ENCODE assay signal across 13 cellular contexts in genomic region chr4:77432702-77433101, GRCh38.
DNase-seq lines count a peak whose midpoint lies in the region; ATAC-seq, FAIRE-seq and TF ChIP-seq lines count a peak whose summit lies in the region.
"Had no signal": no experiment of that assay in that cellular context is flagged by ENCODE, and none has a peak within 500 bp of the region (broad histone marks: within the 10 kb centered on the region; RNA-seq: fewer than 3 reads in every experiment).

No MANE protein-coding gene starts in this region.

- H2BK15ac ChIP-seq in H1 (ENCODE audit: low read length), result no peak overlapping the region

- no peak overlapping the region for H3K23ac ChIP-seq in H1 (ENCODE audit: insufficient read length)

- H3K36me3 ChIP-seq in H1 (ENCODE audit: control insufficient read depth in 2 of 4, insufficient read depth in 4 of 4, low read length in 3 of 4) (no peaks in the 10 kb centered on the region), testis (ENCODE audit: low read depth, missing control alignments) (no peaks in the 10 kb centered on the region), thyroid gland (no peaks in the 10 kb centered on the region)
- H3K36me3 ChIP-seq: SJSA1, upper lobe of left lung had no signal

- H2AFZ ChIP-seq in H1 (ENCODE audit: low read length), result no peak overlapping the region

- H3K4me2 ChIP-seq in H1 (ENCODE audit: insufficient read depth in 1 of 2, low read depth in 2 of 2, low read length in 2 of 2), result no peak overlapping the region

- WGBS in H1 (ENCODE audit: extremely low coverage in 1 of 2, insufficient coverage in 1 of 2, insufficient read length in 1 of 2, insufficient replicate concordance in 2 of 2, low coverage in 1 of 2, low lambda C conversion rate in 2 of 2, missing lambda C conversion rate in 1 of 2), 2 experiments, result 34% methylated on average over 3 of the region's 3 CpGs; no CpG with 5 or more reads in 1 of the 2 experiments
- WGBS in testis, 2 donors, result 52 to 59% methylated on average over 3 of the region's 3 CpGs
- WGBS in thyroid gland, 2 donors, result 65 to 69% methylated on average over 3 of the region's 3 CpGs

- H4K20me1 ChIP-seq in H1 (replicated peaks in 1 of 2; ENCODE audit: control insufficient read depth in 1 of 2, insufficient read depth in 2 of 2, low read length in 2 of 2), result no peaks in the 10 kb centered on the region

- TF ChIP-seq EP300 in H1 (IDR thresholded peaks at IDR 0.05; ENCODE audit: borderline replicate concordance in 1 of 2, low read depth in 2 of 2, low read length in 2 of 2), result no peak

- H2BK5ac ChIP-seq in H1 (ENCODE audit: low read depth, low read length), result no peak overlapping the region

- H3K23me2 ChIP-seq in H1 (ENCODE audit: low read depth, low read length), result no peaks in the 10 kb centered on the region

- no peak for TF ChIP-seq POLR2A in NB4 (IDR thresholded peaks at IDR 0.05; ENCODE audit: extremely low read depth, insufficient read length)
- TF ChIP-seq POLR2A in H1 (IDR thresholded peaks at IDR 0.05; ENCODE audit: control extremely low read depth in 1 of 2, low read depth in 2 of 2, low read length in 2 of 2), result no peak
- no peak for TF ChIP-seq POLR2A in testis (IDR thresholded peaks at IDR 0.05)
- no peak for TF ChIP-seq POLR2A in thyroid gland (IDR thresholded peaks at IDR 0.05)

- no peak overlapping the region for H4K8ac ChIP-seq in H1 (ENCODE audit: extremely low read depth, insufficient read depth, low read length)

- H3K4ac ChIP-seq in H1 (replicated peaks; ENCODE audit: insufficient read length, low read depth, low read length), result no peak overlapping the region

- H4K91ac ChIP-seq in H1 (replicated peaks; ENCODE audit: insufficient read length, low read length), result no peak overlapping the region

- POLR2A ChIA-PET in H1 (lab: Charles Lee; ENCODE audit: partially characterized antibody), result no interaction called here

- H3K4me3 ChIP-seq in NB4 (ENCODE audit: low read depth, low read length) (no peak overlapping the region), H1 (ENCODE audit: extremely low read depth in 1 of 4, insufficient read depth in 2 of 4, low read depth in 3 of 4, low read length in 4 of 4) (no peak overlapping the region), testis (no peak overlapping the region), thyroid gland (replicated peaks in 1 of 3) (no peak overlapping the region)
- H3K4me3 ChIP-seq: SJSA1, upper lobe of left lung had no signal

- peak; percentile 56 for DNase-seq in NCI-H510A treated with DMSO at 0.1 percent for 48 hours (lab: John Stamatoyannopoulos, UW)
- DNase-seq in NCI-H510A (lab: John Stamatoyannopoulos, UW), result no peak
- DNase-seq in NB4 (ENCODE audit: low read depth), result peak; percentile 25
- DNase-seq in H1 (ENCODE audit: low read depth in 1 of 2, low spot score in 2 of 2), result no peak
- DNase-seq in testis, result no peak
- no peak for DNase-seq in caudate nucleus (lab: John Stamatoyannopoulos, UW)
- no peak for DNase-seq in thyroid gland
- DNase-seq: activated CD4-positive, CD25-positive, alpha-beta regulatory T cell; activated T-cell treated with anti-CD3 and anti-CD28 coated beads, Interleukin-2, amount 50 U/mL, for 1 hour; amniotic stem cell; upper lobe of left lung had no signal

- H3K27ac ChIP-seq in H1 (ENCODE audit: low read depth, low read length) (no peak overlapping the region), testis (peak overlapping the region; percentile 72 to 81), caudate nucleus (ENCODE audit: low read depth, low read length) (no peak overlapping the region), thyroid gland (no peak overlapping the region)
- H3K27ac ChIP-seq: SJSA1, upper lobe of left lung had no signal

- ATAC-seq in HG02981 (IDR thresholded peaks at IDR 0.05; ENCODE audit: unreplicated experiment), result no peak

- no peak overlapping the region for H3K18ac ChIP-seq in H1 (ENCODE audit: extremely low read depth, low read length)

- H3K27me3 ChIP-seq in H1 (replicated peaks in 1 of 4; ENCODE audit: control insufficient read depth in 3 of 4, extremely low read depth in 1 of 4, insufficient read depth in 3 of 4, low read length in 3 of 4) (no peaks in the 10 kb centered on the region; a peak in 1 of 7 replicates), testis (no peaks in the 10 kb centered on the region), thyroid gland (no peaks in the 10 kb centered on the region)
- H3K27me3 ChIP-seq: upper lobe of left lung had no signal

- intact Hi-C loops in testis (cut with DNase I; ENCODE audit: low total_unique reads) (no loop called here), thyroid gland (cut with DNase I) (no loop called here)

- TF ChIP-seq CTCF in NB4 (IDR thresholded peaks at IDR 0.05; ENCODE audit: low read depth, low read length) (peak; percentile 17), H1 (IDR thresholded peaks at IDR 0.05; ENCODE audit: control extremely low read depth in 1 of 3, insufficient read depth in 1 of 3, low read depth in 1 of 3, low read length in 3 of 3) (peak in 1 of 3 experiments; percentile 28; a peak in 2 of 4 replicates), testis (IDR thresholded peaks at IDR 0.05) (no peak), thyroid gland (IDR thresholded peaks at IDR 0.05) (no peak)

- no peaks in the 10 kb centered on the region for H3K79me1 ChIP-seq in H1 (ENCODE audit: low read depth, low read length)

- H3K79me2 ChIP-seq in H1 (ENCODE audit: control insufficient read depth in 1 of 2, insufficient read depth in 2 of 2, low read length in 2 of 2), result no peaks in the 10 kb centered on the region

- H2BK120ac ChIP-seq in H1 (replicated peaks; ENCODE audit: low read depth, low read length), result no peak overlapping the region

- no peak overlapping the region for H2BK12ac ChIP-seq in H1 (ENCODE audit: low read depth, low read length)

- no peak for FAIRE-seq in H1 (lab: Jason Lieb, UNC)

- CTCF ChIA-PET in H1 (lab: Charles Lee; ENCODE audit: partially characterized antibody), result interaction anchor here (0.6 to 38.6 kb wide), 29 partner anchors 9 to 266 kb away, joined by 3 to 1551 read pairs (median 5); no protein-coding TSS in a partner anchor

- no peak overlapping the region for H4K5ac ChIP-seq in H1 (ENCODE audit: insufficient read length, low read depth, low read length)

- H3K56ac ChIP-seq in H1 (replicated peaks; ENCODE audit: insufficient read length, low read depth, low read length), result no peak overlapping the region

- H2AK5ac ChIP-seq in H1 (ENCODE audit: low read depth, low read length), result no peak overlapping the region

- H2BK20ac ChIP-seq in H1 (ENCODE audit: low read length), result no peak overlapping the region

- H3K14ac ChIP-seq in H1 (ENCODE audit: insufficient read length), result no peak overlapping the region

- H3K9me3 ChIP-seq in H1 (ENCODE audit: insufficient read depth in 2 of 2, low read depth in 1 of 2, low read length in 1 of 2), result no peaks in the 10 kb centered on the region
- no peaks in the 10 kb centered on the region for H3K9me3 ChIP-seq in testis
- H3K9me3 ChIP-seq in thyroid gland, result no peaks in the 10 kb centered on the region
- H3K9me3 ChIP-seq: SJSA1, upper lobe of left lung had no signal

- TF ChIP-seq RAD21 in H1 (IDR thresholded peaks at IDR 0.05 in 1 of 2, conservative IDR thresholded peaks at IDR 0.05 in 1 of 2; ENCODE audit: low read depth in 2 of 2, low read length in 2 of 2), result peak; percentile 26 to 32; a peak in 1 of 4 replicates

- H3K4me1 ChIP-seq in H1 (replicated peaks in 1 of 4; ENCODE audit: control insufficient read depth in 3 of 4, insufficient read depth in 4 of 4, low read length in 3 of 4) (peaks cover 0 to 3% (median 0%) of the 10 kb centered on the region in 4 experiments; a peak in 1 of 7 replicates), testis (peaks cover 29% of the 10 kb centered on the region), thyroid gland (peaks cover 0 to 4% of the 10 kb centered on the region in 2 donors)
- H3K4me1 ChIP-seq: SJSA1 had no signal

- no peak overlapping the region for H3K9ac ChIP-seq in H1 (replicated peaks in 1 of 4; ENCODE audit: extremely low read depth in 1 of 4, low read depth in 3 of 4, low read length in 3 of 4)

TF ChIP-seq in H1, 55 proteins besides CTCF, POLR2A, EP300 and RAD21:
- TF ChIP-seq SP2 (IDR thresholded peaks at IDR 0.05; ENCODE audit: low read length) (no peak), HDAC6 (IDR thresholded peaks at IDR 0.05; ENCODE audit: low read depth, low read length) (no peak), SP4 (IDR thresholded peaks at IDR 0.05; ENCODE audit: low read length) (no peak), CBX5 (IDR thresholded peaks at IDR 0.05; ENCODE audit: low read depth, low read length) (no peak), CBX8 (IDR thresholded peaks at IDR 0.05; ENCODE audit: borderline replicate concordance, low read depth, low read length) (no peak), YY1 (IDR thresholded peaks at IDR 0.05; ENCODE audit: low read depth, low read length) (no peak), RBBP5 (IDR thresholded peaks at IDR 0.05; ENCODE audit: borderline replicate concordance, low read depth, low read length) (no peak)

Comparison
In these comparisons a context has a peak if more than half of its experiments do, and no peak if none do; other contexts are left out.
1. DNase-seq: peak in NCI-H510A treated with DMSO at 0.1 percent for 48 hours (single experiment) and NB4 (single experiment); none in NCI-H510A (single experiment), H1 (0 of 2), testis (single experiment), caudate nucleus (0 of 61) and thyroid gland (0 of 2).
2. H3K27ac ChIP-seq: peak in testis (2 of 2); none in H1 (single experiment), caudate nucleus (single experiment) and thyroid gland (0 of 3).